In the genomic region with DNA sequence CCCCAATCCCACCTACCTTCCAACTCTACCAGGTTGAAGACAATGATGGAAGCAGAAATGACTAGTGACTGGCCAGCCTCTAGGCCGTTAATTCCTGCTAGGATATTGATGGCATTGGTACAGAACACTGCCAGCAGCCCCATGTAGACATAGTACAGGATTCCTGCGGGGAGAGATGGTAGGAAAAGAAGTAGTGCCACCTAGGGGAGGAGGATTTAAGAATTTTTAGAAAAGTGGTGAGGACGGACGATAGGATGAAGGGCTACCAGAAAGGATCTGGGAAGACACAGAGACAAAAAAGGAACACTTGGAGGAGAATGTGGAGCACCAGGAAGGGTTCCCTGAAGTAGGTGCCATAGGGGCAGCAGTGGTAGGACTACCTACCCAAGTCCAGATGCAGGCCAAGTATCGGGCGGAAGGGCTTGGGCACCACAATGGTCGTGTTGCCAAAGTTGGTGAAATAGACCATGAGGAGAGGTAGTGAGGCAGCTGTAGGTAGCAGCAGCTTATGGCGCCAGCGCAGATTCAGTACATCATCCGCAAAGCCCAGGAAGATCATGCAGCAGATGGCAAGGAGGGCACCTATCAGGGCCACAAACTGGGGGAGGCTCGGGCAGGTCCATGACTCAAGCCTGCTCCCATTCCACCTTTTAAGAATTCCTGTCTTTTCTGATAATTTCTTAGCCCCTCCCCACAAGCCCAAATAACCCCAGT, we compare ENCODE assay signal across 8 cellular contexts. TPM values are rescaled to one million over a fixed set of nuclear protein-coding genes. Genes with fewer than 3 reads are reported as not detected.
DNase-seq lines count a peak whose midpoint lies in the region; ATAC-seq and TF ChIP-seq lines count a peak whose summit lies in the region.

No MANE protein-coding gene starts in this region.

- H3K9me3 Mint-ChIP-seq in naive thymus-derived CD8-positive, alpha-beta T cell, result no peaks in the 10 kb centered on the region

- no peaks in the 10 kb centered on the region for H3K9me2 ChIP-seq in OCI-LY1 (ENCODE audit: low read depth, low read length)

- no peaks in the 10 kb centered on the region for H3K79me2 ChIP-seq in OCI-LY1 (ENCODE audit: insufficient read depth, low read length)

- H3K4me3 ChIP-seq in AG10803 (ENCODE audit: low read length) (peak overlapping the region; percentile 87), OCI-LY1 (ENCODE audit: low read depth, low read length, poor library complexity, severe bottlenecking) (peak overlapping the region; percentile 98), coronary artery (peak overlapping the region; percentile 77)

- H3K27ac ChIP-seq in OCI-LY1 (ENCODE audit: low read depth, low read length, poor library complexity, severe bottlenecking) (peak overlapping the region; percentile 36), coronary artery (no peak overlapping the region), substantia nigra (ENCODE audit: low read depth, low read length, poor library complexity, severe bottlenecking) (no peak overlapping the region)

- peaks cover 0 to 25% (median 10%) of the 10 kb centered on the region in 3 donors for H3K36me3 Mint-ChIP-seq in naive thymus-derived CD8-positive, alpha-beta T cell

- DNase-seq in AG10803 (ENCODE audit: low read depth) (peak; percentile 65), coronary artery (ENCODE audit: low spot score) (no peak), NCI-H187 treated with DMSO at 0.1 percent for 48 hours (lab: John Stamatoyannopoulos, UW) (no peak), substantia nigra (lab: John Stamatoyannopoulos, UW) (no peak)
- no peak for DNase-seq in naive thymus-derived CD8-positive, alpha-beta T cell

- H2AFZ ChIP-seq in OCI-LY1 (ENCODE audit: low read length), result no peak overlapping the region

- POLR2A ChIA-PET in naive thymus-derived CD8-positive, alpha-beta T cell (lab: Charles Lee), result interaction anchor here (0.7 to 7.1 kb wide), 4 partner anchors 7 to 59 kb away, joined by 3 to 79 read pairs (median 8); a partner anchor contains a TSS

- peaks cover 32% of the 10 kb centered on the region for H3K36me3 ChIP-seq in OCI-LY1 (ENCODE audit: insufficient read depth, low read length)

- H3K4me1 Mint-ChIP-seq in naive thymus-derived CD8-positive, alpha-beta T cell, result peaks cover 19 to 56% (median 45%) of the 10 kb centered on the region in 4 donors

- H3K4me2 ChIP-seq in OCI-LY1 (ENCODE audit: low read length), result peak overlapping the region; percentile 97

- peak overlapping the region; percentile 91 to 99 (median 97) for H3K4me3 Mint-ChIP-seq in naive thymus-derived CD8-positive, alpha-beta T cell

- peak overlapping the region; percentile 61 to 100 (median 84) for H3K27ac Mint-ChIP-seq in naive thymus-derived CD8-positive, alpha-beta T cell

- ATAC-seq in naive thymus-derived CD8-positive, alpha-beta T cell, result no peak
- ATAC-seq in GM18867 (IDR thresholded peaks at IDR 0.05; ENCODE audit: unreplicated experiment), result no peak

- H4K20me1 ChIP-seq in OCI-LY1 (ENCODE audit: insufficient read depth, low read length), result no peaks in the 10 kb centered on the region

- no peaks in the 10 kb centered on the region for H3K9me3 ChIP-seq in OCI-LY1 (ENCODE audit: low read length)

- TF ChIP-seq CTCF in AG10803 (conservative IDR thresholded peaks at IDR 0.05; ENCODE audit: low read length) (peak; percentile 63), GM12872 (IDR thresholded peaks at IDR 0.05; ENCODE audit: insufficient read depth, low read depth, low read length) (peak; percentile 32; the same call in 1 of the 3 replicates), OCI-LY1 (IDR thresholded peaks at IDR 0.05; ENCODE audit: low read length) (peak; percentile 52), coronary artery (IDR thresholded peaks at IDR 0.05) (no peak)

- peak overlapping the region; percentile 88 for H3K9ac ChIP-seq in OCI-LY1 (ENCODE audit: low read length)

- H3K27me3 ChIP-seq in OCI-LY1 (ENCODE audit: insufficient read depth, low read length), result no peaks in the 10 kb centered on the region

- H3F3A ChIP-seq in OCI-LY1 (ENCODE audit: insufficient read depth, low read length), result no peaks in the 10 kb centered on the region; the same call in 1 of the 2 replicates

- peaks cover 0 to 2% (median 0%) of the 10 kb centered on the region in 5 donors for H3K27me3 Mint-ChIP-seq in naive thymus-derived CD8-positive, alpha-beta T cell

- peaks cover 47% of the 10 kb centered on the region for H3K4me1 ChIP-seq in OCI-LY1 (ENCODE audit: insufficient read depth, low read length, severe bottlenecking)

RNA-seq across cellular contexts. Expression of a gene that starts 1.2 kb away (rescaled TPM):
- 10 to 100 TPM; 29.0 to 37.5 TPM for total RNA-seq in naive thymus-derived CD8-positive, alpha-beta T cell
- polyA plus RNA-seq in naive thymus-derived CD8-positive, alpha-beta T cell, result 10 to 100 TPM; 28.7 to 30.8 (median 29.0) TPM

RNA-seq across cellular contexts. Expression of a gene that starts 6.7 kb away (rescaled TPM):
- total RNA-seq in naive thymus-derived CD8-positive, alpha-beta T cell, result 10 to 100 TPM; 27.0 to 27.8 TPM
- 1 to 10 TPM; 3.4 to 10.0 (median 4.0) TPM for polyA plus RNA-seq in naive thymus-derived CD8-positive, alpha-beta T cell

RNA-seq across cellular contexts. Expression of a gene that starts 15.7 kb away (rescaled TPM):
- 1 to 10 TPM; 6.9 to 8.0 TPM for total RNA-seq in naive thymus-derived CD8-positive, alpha-beta T cell
- 10 to 100 TPM; 20.0 to 32.7 (median 24.3) TPM for polyA plus RNA-seq in naive thymus-derived CD8-positive, alpha-beta T cell

RNA-seq across cellular contexts. Expression of a gene that starts 21.0 kb away (rescaled TPM):
- total RNA-seq in naive thymus-derived CD8-positive, alpha-beta T cell, result 10 to 100 TPM; 66.0 to 68.6 TPM
- 10 to 100 TPM in 1 of 3 donors, 1 to 10 TPM in 2; 7.3 to 24.9 (median 7.5) TPM for polyA plus RNA-seq in naive thymus-derived CD8-positive, alpha-beta T cell

RNA-seq across cellular contexts. Expression of a gene that starts 32.8 kb away (rescaled TPM):
- total RNA-seq in naive thymus-derived CD8-positive, alpha-beta T cell, result 10 to 100 TPM; 63.3 to 68.0 TPM
- polyA plus RNA-seq in naive thymus-derived CD8-positive, alpha-beta T cell, result 10 to 100 TPM; 43.2 to 58.4 (median 44.8) TPM
